In the genomic region with DNA sequence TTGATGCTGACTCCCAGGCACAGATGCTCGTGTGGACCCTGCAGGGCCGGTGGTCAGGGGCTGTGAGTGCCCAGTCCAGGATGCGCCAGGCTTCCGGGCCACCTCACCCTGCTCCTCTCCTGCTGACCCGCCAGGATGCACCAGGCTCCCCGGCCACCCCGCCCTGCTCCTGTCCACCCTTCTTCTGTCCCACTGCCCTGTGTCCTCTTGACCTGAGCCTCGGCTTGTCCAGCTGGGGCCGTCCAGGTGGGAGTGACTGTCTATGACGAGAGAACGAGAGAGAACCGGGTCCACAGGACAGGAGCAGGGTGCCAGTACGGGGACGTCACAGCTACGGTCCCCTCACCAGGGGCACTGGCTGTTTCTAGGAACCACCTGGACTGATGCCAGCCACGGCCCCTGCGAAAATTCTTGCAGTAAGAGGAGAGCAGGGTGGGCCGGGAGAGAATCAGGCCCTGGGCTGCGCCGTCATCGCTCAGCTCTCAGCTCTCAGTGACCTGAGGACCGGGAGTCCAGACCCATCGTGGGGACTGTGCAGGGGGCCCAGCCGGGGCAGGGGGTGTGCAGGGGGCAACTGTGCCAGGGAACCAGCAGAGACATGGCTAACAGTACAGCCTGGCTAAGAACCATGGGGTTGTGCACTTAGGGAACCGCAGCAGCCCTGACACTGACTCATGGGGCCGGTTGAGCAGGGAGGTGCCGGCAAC, we compare ENCODE assay signal across 2 cellular contexts.
TF ChIP-seq lines count a peak whose summit lies in the region.

No MANE protein-coding gene starts in this region.

TF ChIP-seq in SK-N-SH, 30 proteins besides CTCF, POLR2A, EP300 and RAD21 (continued from another document):
- TF ChIP-seq ELF1 (IDR thresholded peaks at IDR 0.05) (no peak), RFX5 (IDR thresholded peaks at IDR 0.05; ENCODE audit: low read length) (no peak), FOXJ3 (CRISPR knock-in tag; IDR thresholded peaks at IDR 0.05) (no peak), RCOR1 (IDR thresholded peaks at IDR 0.05; ENCODE audit: low read length) (no peak), NFIC (IDR thresholded peaks at IDR 0.05; ENCODE audit: borderline replicate concordance) (no peak), GABPA (IDR thresholded peaks at IDR 0.05; ENCODE audit: low read depth) (no peak), MEF2A (IDR thresholded peaks at IDR 0.05; ENCODE audit: borderline replicate concordance, low read depth) (no peak), EZH2phosphoT487 (IDR thresholded peaks at IDR 0.05; ENCODE audit: borderline replicate concordance, low read depth) (no peak), YY1 (IDR thresholded peaks at IDR 0.05; ENCODE audit: low read depth) (no peak), TEAD4 (IDR thresholded peaks at IDR 0.05; ENCODE audit: borderline replicate concordance, insufficient read depth) (no peak)
- TF ChIP-seq, protein P1, sequence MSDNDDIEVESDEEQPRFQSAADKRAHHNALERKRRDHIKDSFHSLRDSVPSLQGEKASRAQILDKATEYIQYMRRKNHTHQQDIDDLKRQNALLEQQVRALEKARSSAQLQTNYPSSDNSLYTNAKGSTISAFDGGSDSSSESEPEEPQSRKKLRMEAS (IDR thresholded peaks at IDR 0.05; ENCODE audit: low read depth) = no peak
- TF ChIP-seq, protein P2, sequence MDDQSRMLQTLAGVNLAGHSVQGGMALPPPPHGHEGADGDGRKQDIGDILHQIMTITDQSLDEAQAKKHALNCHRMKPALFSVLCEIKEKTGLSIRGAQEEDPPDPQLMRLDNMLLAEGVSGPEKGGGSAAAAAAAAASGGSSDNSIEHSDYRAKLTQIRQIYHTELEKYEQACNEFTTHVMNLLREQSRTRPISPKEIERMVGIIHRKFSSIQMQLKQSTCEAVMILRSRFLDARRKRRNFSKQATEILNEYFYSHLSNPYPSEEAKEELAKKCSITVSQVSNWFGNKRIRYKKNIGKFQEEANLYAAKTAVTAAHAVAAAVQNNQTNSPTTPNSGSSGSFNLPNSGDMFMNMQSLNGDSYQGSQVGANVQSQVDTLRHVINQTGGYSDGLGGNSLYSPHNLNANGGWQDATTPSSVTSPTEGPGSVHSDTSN (IDR thresholded peaks at IDR 0.05) = no peak
- TF ChIP-seq, protein P3, sequence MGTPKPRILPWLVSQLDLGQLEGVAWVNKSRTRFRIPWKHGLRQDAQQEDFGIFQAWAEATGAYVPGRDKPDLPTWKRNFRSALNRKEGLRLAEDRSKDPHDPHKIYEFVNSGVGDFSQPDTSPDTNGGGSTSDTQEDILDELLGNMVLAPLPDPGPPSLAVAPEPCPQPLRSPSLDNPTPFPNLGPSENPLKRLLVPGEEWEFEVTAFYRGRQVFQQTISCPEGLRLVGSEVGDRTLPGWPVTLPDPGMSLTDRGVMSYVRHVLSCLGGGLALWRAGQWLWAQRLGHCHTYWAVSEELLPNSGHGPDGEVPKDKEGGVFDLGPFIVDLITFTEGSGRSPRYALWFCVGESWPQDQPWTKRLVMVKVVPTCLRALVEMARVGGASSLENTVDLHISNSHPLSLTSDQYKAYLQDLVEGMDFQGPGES (IDR thresholded peaks at IDR 0.05; ENCODE audit: low read depth, low read length) = no peak
- TF ChIP-seq, protein P4, sequence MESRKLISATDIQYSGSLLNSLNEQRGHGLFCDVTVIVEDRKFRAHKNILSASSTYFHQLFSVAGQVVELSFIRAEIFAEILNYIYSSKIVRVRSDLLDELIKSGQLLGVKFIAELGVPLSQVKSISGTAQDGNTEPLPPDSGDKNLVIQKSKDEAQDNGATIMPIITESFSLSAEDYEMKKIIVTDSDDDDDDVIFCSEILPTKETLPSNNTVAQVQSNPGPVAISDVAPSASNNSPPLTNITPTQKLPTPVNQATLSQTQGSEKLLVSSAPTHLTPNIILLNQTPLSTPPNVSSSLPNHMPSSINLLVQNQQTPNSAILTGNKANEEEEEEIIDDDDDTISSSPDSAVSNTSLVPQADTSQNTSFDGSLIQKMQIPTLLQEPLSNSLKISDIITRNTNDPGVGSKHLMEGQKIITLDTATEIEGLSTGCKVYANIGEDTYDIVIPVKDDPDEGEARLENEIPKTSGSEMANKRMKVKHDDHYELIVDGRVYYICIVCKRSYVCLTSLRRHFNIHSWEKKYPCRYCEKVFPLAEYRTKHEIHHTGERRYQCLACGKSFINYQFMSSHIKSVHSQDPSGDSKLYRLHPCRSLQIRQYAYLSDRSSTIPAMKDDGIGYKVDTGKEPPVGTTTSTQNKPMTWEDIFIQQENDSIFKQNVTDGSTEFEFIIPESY (IDR thresholded peaks at IDR 0.05; ENCODE audit: borderline replicate concordance, low read depth) = no peak

TF ChIP-seq in SK-N-SH treated with all-trans-retinoic acid at 6 μM for 48 hours, 23 proteins besides CTCF, POLR2A, EP300 and RAD21 (continued from another document):
- TF ChIP-seq, protein P5, sequence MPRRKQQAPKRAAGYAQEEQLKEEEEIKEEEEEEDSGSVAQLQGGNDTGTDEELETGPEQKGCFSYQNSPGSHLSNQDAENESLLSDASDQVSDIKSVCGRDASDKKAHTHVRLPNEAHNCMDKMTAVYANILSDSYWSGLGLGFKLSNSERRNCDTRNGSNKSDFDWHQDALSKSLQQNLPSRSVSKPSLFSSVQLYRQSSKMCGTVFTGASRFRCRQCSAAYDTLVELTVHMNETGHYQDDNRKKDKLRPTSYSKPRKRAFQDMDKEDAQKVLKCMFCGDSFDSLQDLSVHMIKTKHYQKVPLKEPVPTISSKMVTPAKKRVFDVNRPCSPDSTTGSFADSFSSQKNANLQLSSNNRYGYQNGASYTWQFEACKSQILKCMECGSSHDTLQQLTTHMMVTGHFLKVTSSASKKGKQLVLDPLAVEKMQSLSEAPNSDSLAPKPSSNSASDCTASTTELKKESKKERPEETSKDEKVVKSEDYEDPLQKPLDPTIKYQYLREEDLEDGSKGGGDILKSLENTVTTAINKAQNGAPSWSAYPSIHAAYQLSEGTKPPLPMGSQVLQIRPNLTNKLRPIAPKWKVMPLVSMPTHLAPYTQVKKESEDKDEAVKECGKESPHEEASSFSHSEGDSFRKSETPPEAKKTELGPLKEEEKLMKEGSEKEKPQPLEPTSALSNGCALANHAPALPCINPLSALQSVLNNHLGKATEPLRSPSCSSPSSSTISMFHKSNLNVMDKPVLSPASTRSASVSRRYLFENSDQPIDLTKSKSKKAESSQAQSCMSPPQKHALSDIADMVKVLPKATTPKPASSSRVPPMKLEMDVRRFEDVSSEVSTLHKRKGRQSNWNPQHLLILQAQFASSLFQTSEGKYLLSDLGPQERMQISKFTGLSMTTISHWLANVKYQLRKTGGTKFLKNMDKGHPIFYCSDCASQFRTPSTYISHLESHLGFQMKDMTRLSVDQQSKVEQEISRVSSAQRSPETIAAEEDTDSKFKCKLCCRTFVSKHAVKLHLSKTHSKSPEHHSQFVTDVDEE (CRISPR knock-in tag; IDR thresholded peaks at IDR 0.05) = no peak
- TF ChIP-seq PPARA (CRISPR knock-in tag; IDR thresholded peaks at IDR 0.05; ENCODE audit: borderline replicate concordance) (no peak), ZC3H10 (CRISPR knock-in tag; IDR thresholded peaks at IDR 0.05) (no peak), ZFP3 (CRISPR knock-in tag; IDR thresholded peaks at IDR 0.05) (no peak), ARNTL (CRISPR knock-in tag; IDR thresholded peaks at IDR 0.05; ENCODE audit: borderline replicate concordance, low read depth) (no peak), GLIS3 (CRISPR knock-in tag; IDR thresholded peaks at IDR 0.05) (no peak)
- TF ChIP-seq, protein P6, sequence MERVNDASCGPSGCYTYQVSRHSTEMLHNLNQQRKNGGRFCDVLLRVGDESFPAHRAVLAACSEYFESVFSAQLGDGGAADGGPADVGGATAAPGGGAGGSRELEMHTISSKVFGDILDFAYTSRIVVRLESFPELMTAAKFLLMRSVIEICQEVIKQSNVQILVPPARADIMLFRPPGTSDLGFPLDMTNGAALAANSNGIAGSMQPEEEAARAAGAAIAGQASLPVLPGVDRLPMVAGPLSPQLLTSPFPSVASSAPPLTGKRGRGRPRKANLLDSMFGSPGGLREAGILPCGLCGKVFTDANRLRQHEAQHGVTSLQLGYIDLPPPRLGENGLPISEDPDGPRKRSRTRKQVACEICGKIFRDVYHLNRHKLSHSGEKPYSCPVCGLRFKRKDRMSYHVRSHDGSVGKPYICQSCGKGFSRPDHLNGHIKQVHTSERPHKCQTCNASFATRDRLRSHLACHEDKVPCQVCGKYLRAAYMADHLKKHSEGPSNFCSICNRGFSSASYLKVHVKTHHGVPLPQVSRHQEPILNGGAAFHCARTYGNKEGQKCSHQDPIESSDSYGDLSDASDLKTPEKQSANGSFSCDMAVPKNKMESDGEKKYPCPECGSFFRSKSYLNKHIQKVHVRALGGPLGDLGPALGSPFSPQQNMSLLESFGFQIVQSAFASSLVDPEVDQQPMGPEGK (CRISPR knock-in tag; IDR thresholded peaks at IDR 0.05; ENCODE audit: borderline replicate concordance) = no peak
- TF ChIP-seq, protein P7, sequence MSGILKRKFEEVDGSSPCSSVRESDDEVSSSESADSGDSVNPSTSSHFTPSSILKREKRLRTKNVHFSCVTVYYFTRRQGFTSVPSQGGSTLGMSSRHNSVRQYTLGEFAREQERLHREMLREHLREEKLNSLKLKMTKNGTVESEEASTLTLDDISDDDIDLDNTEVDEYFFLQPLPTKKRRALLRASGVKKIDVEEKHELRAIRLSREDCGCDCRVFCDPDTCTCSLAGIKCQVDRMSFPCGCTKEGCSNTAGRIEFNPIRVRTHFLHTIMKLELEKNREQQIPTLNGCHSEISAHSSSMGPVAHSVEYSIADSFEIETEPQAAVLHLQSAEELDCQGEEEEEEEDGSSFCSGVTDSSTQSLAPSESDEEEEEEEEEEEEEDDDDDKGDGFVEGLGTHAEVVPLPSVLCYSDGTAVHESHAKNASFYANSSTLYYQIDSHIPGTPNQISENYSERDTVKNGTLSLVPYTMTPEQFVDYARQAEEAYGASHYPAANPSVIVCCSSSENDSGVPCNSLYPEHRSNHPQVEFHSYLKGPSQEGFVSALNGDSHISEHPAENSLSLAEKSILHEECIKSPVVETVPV (CRISPR knock-in tag; IDR thresholded peaks at IDR 0.05) = no peak
